Comparison of ENCODE assay signal across 6 cellular contexts in genomic region chr19:15450528-15450890, GRCh38. TPM values are rescaled to one million over a fixed set of nuclear protein-coding genes. Genes with fewer than 3 reads are reported as not detected.
DNase-seq lines count a peak whose midpoint lies in the region; TF ChIP-seq lines count a peak whose summit lies in the region.

No MANE protein-coding gene starts in this region.

- H3K36me3 ChIP-seq in transverse colon = no peaks in the 10 kb centered on the region

- H3K4me3 ChIP-seq in transverse colon = no peak overlapping the region

- peaks cover 9% of the 10 kb centered on the region for H3K36me3 Mint-ChIP-seq in activated naive CD4-positive, alpha-beta T cell treated with anti-CD3 and anti-CD28 coated beads, Interleukin-2, amount 50 U/mL, for 24 hours
- H3K36me3 Mint-ChIP-seq in glutamatergic neuron (ENCODE audit: unreplicated experiment) = peaks cover 5% of the 10 kb centered on the region

- H3K27me3 ChIP-seq in transverse colon = peaks cover 13% of the 10 kb centered on the region

- H3K27me3 Mint-ChIP-seq in activated naive CD4-positive, alpha-beta T cell treated with anti-CD3 and anti-CD28 coated beads, Interleukin-2, amount 50 U/mL, for 24 hours = no peaks in the 10 kb centered on the region
- peaks cover 17% of the 10 kb centered on the region for H3K27me3 Mint-ChIP-seq in glutamatergic neuron (ENCODE audit: unreplicated experiment)

- peak overlapping the region; percentile 81 for H3K4me3 Mint-ChIP-seq in activated naive CD4-positive, alpha-beta T cell treated with anti-CD3 and anti-CD28 coated beads, Interleukin-2, amount 50 U/mL, for 24 hours
- peak overlapping the region; percentile 85 for H3K4me3 Mint-ChIP-seq in glutamatergic neuron (ENCODE audit: unreplicated experiment)

- no peaks in the 10 kb centered on the region for H3K9me3 Mint-ChIP-seq in activated naive CD4-positive, alpha-beta T cell treated with anti-CD3 and anti-CD28 coated beads, Interleukin-2, amount 50 U/mL, for 24 hours
- H3K9me3 Mint-ChIP-seq in glutamatergic neuron (ENCODE audit: unreplicated experiment) = peaks cover 14% of the 10 kb centered on the region

- in situ Hi-C loops in transverse colon (cut with MboI; ENCODE audit: low pct_ligation_motif_present in 1 of 4, low pct_unique_long_range_greater_than_20kb in 1 of 4, low sequenced_read_pairs in 3 of 4) = no loop called here

- peak overlapping the region; percentile 85 for H3K27ac Mint-ChIP-seq in activated naive CD4-positive, alpha-beta T cell treated with anti-CD3 and anti-CD28 coated beads, Interleukin-2, amount 50 U/mL, for 24 hours
- peak overlapping the region; percentile 60 for H3K27ac Mint-ChIP-seq in glutamatergic neuron (ENCODE audit: unreplicated experiment)

- 85% methylated on average over 1 of the region's 1 CpG; no CpG with 5 or more reads in 1 of the 2 donors for WGBS in transverse colon (ENCODE audit: low coverage in 1 of 2), 2 donors

- H3K27ac ChIP-seq in transverse colon = peak overlapping the region; percentile 71 to 86 (median 77)

- peaks cover 34% of the 10 kb centered on the region for H3K4me1 Mint-ChIP-seq in activated naive CD4-positive, alpha-beta T cell treated with anti-CD3 and anti-CD28 coated beads, Interleukin-2, amount 50 U/mL, for 24 hours
- peaks cover 4% of the 10 kb centered on the region for H3K4me1 Mint-ChIP-seq in glutamatergic neuron (ENCODE audit: low read depth, unreplicated experiment)

- no peak for TF ChIP-seq POLR2A in transverse colon (IDR thresholded peaks at IDR 0.05)

- no peaks in the 10 kb centered on the region for H3K9me3 ChIP-seq in transverse colon

- TF ChIP-seq EP300 in transverse colon (IDR thresholded peaks at IDR 0.05; ENCODE audit: low read depth) = no peak

- DNase-seq in activated naive CD4-positive, alpha-beta T cell (lab: John Stamatoyannopoulos, UW) = no peak
- DNase-seq in glutamatergic neuron (no peak), transverse colon (no peak), activated gamma-delta T cell treated with Interleukin-2 at 50 U/mL for 16 hours (no peak)
- DNase-seq in activated CD8-positive, alpha-beta memory T cell treated with anti-CD3 and anti-CD28 coated beads, Interleukin-2, amount 50 U/mL, for 4 hours = no peak

- no peak for TF ChIP-seq CTCF in glutamatergic neuron (IDR thresholded peaks at IDR 0.05; ENCODE audit: partially characterized antibody, unreplicated experiment)
- no peak for TF ChIP-seq CTCF in transverse colon (IDR thresholded peaks at IDR 0.05)

- intact Hi-C loops in transverse colon (cut with DNase I; ENCODE audit: low total_unique reads) = no loop called here

- peaks cover 0 to 23% (median 21%) of the 10 kb centered on the region in 4 donors for H3K4me1 ChIP-seq in transverse colon

RNA-seq across cellular contexts. Expression of gene WIZ, which starts 0.8 kb away (rescaled TPM):
- total RNA-seq in glutamatergic neuron (ENCODE audit: unreplicated experiment) = 106 TPM
- 10 to 100 TPM; 31.0 to 63.6 (median 42.0) TPM for total RNA-seq in transverse colon

RNA-seq across cellular contexts. Expression of gene RASAL3, which starts 13.8 kb away (rescaled TPM):
- total RNA-seq in glutamatergic neuron (ENCODE audit: unreplicated experiment) (not detected), transverse colon (100 to 1,000 TPM in 1 of 4 donors, 10 to 100 TPM in 1, 1 to 10 TPM in 2; 1.9 to 117 (median 15.3) TPM)

RNA-seq across cellular contexts. Expression of gene PGLYRP2, which starts 28.8 kb away (rescaled TPM):
- not detected for total RNA-seq in glutamatergic neuron (ENCODE audit: unreplicated experiment)
- not detected for total RNA-seq in transverse colon

RNA-seq across cellular contexts. Expression of gene AKAP8L, which starts 31.7 kb away (rescaled TPM):
- 354 TPM for total RNA-seq in glutamatergic neuron (ENCODE audit: unreplicated experiment)
- 100 to 1,000 TPM; 112 to 329 (median 172) TPM for total RNA-seq in transverse colon

RNA-seq across cellular contexts. Expression of gene CYP4F22, which starts 57.8 kb away (rescaled TPM):
- total RNA-seq in glutamatergic neuron (ENCODE audit: unreplicated experiment) (not detected), transverse colon (not detected)
